In genomic region chr22:47547881-47548630, GRCh38 we compare ENCODE assay signal across 20 cellular contexts.
"Had no signal": no experiment of that assay in that cellular context is flagged by ENCODE, and none has a peak within 500 bp of the region (broad histone marks: within the 10 kb centered on the region; RNA-seq: fewer than 3 reads in every experiment).

No MANE protein-coding gene starts in this region.

- H3K27me3 ChIP-seq: gastrocnemius medialis, tibial nerve had no signal

- H3K4me3 Mint-ChIP-seq: activated T-helper 1 cell treated with anti-CD3 and anti-CD28 coated beads, Interleukin-12 subunit alpha, Interleukin-12 subunit beta, Interleukin-2, Interleukin-4 antibody, amounts not matched to agents 30 ng/mL and 10 ng/mL and 1 ng/mL, durations not matched to agents 14 hours and 24 hours and 36 hours; brain; effector memory CD8-positive, alpha-beta T cell; naive B cell; stimulated activated naive CD8-positive, alpha-beta T cell treated with anti-CD3 and anti-CD28 coated beads, Interleukin-15, Interleukin-2, amounts not matched to agents 100 ng/mL and 50 ng/mL, for 24 hours; WTC11 had no signal

- H3K4me3 ChIP-seq: dorsolateral prefrontal cortex, esophagus squamous epithelium, gastrocnemius medialis, tibial nerve had no signal

- H3K36me3 Mint-ChIP-seq: activated naive CD4-positive, alpha-beta T cell treated with anti-CD3 and anti-CD28 coated beads, Interleukin-2, amount 50 U/mL, for 72 hours; brain; naive B cell had no signal

- H3K27ac Mint-ChIP-seq: activated naive CD4-positive, alpha-beta T cell treated with anti-CD3 and anti-CD28 coated beads, Interleukin-2, amount 50 U/mL, for 72 hours; activated T-helper 1 cell treated with anti-CD3 and anti-CD28 coated beads, Interleukin-12 subunit alpha, Interleukin-12 subunit beta, Interleukin-2, Interleukin-4 antibody, amounts not matched to agents 30 ng/mL and 10 ng/mL and 1 ng/mL, durations not matched to agents 14 hours and 24 hours and 36 hours; brain; progenitor cell of endocrine pancreas; stimulated activated naive CD8-positive, alpha-beta T cell treated with anti-CD3 and anti-CD28 coated beads, Interleukin-15, Interleukin-2, amounts not matched to agents 100 ng/mL and 50 ng/mL, for 24 hours; WTC11 had no signal

- DNase-seq: activated CD4-positive, alpha-beta T cell treated with anti-CD3 and anti-CD28 coated beads, Interleukin-2, amount 50 U/mL, for 4 hours; activated T-cell treated with anti-CD3 and anti-CD28 coated beads for 4 hours; aorta; effector memory CD8-positive, alpha-beta T cell; esophagus squamous epithelium; gastrocnemius medialis; hypothalamus; left cardiac atrium; mesenchymal stem cell; naive B cell; stimulated activated CD4-positive, alpha-beta T cell treated with anti-CD3 and anti-CD28 coated beads, Interleukin-12 subunit alpha, Interleukin-12 subunit beta, amount 100 ng/mL, for 4 hours; T1000 had no signal

- H3K36me3 ChIP-seq: esophagus squamous epithelium, gastrocnemius medialis, tibial nerve had no signal

- H3K9me3 Mint-ChIP-seq: activated T-helper 1 cell treated with anti-CD3 and anti-CD28 coated beads, Interleukin-12 subunit alpha, Interleukin-12 subunit beta, Interleukin-2, Interleukin-4 antibody, amounts not matched to agents 30 ng/mL and 10 ng/mL and 1 ng/mL, durations not matched to agents 14 hours and 24 hours and 36 hours; effector memory CD8-positive, alpha-beta T cell; stimulated activated naive CD8-positive, alpha-beta T cell treated with anti-CD3 and anti-CD28 coated beads, Interleukin-15, Interleukin-2, amounts not matched to agents 100 ng/mL and 50 ng/mL, for 24 hours had no signal

- H3K27me3 Mint-ChIP-seq: progenitor cell of endocrine pancreas; stimulated activated naive CD8-positive, alpha-beta T cell treated with anti-CD3 and anti-CD28 coated beads, Interleukin-15, Interleukin-2, amounts not matched to agents 100 ng/mL and 50 ng/mL, for 24 hours had no signal

- ATAC-seq: activated naive CD4-positive, alpha-beta T cell treated with anti-CD3 and anti-CD28 coated beads, Interleukin-2, amount 50 U/mL, for 72 hours; effector memory CD8-positive, alpha-beta T cell; gastrocnemius medialis; left cardiac atrium; WTC11 had no signal

- H3K4me1 ChIP-seq: esophagus squamous epithelium, gastrocnemius medialis, tibial nerve had no signal

- H3K9me3 ChIP-seq: esophagus squamous epithelium, gastrocnemius medialis had no signal

- H3K4me1 Mint-ChIP-seq: brain had no signal

- H3K27ac ChIP-seq: esophagus squamous epithelium, gastrocnemius medialis, tibial nerve had no signal
